Comparison of ENCODE assay signal across 34 cellular contexts in genomic region chr18:45528712-45529336, GRCh38.
"Had no signal": no experiment of that assay in that cellular context is flagged by ENCODE, and none has a peak within 500 bp of the region (broad histone marks: within the 10 kb centered on the region; RNA-seq: fewer than 3 reads in every experiment).

No MANE protein-coding gene starts in this region.

- DNase-seq: activated CD4-positive, alpha-beta memory T cell treated with anti-CD3 and anti-CD28 coated beads for 36 hours; activated CD4-positive, alpha-beta T cell treated with anti-CD3 and anti-CD28 coated beads for 48 hours; activated CD8-positive, alpha-beta memory T cell treated with anti-CD3 and anti-CD28 coated beads, Interleukin-2, amount 50 U/mL, for 48 hours; activated gamma-delta T cell; activated naive CD4-positive, alpha-beta T cell treated with anti-CD3 and anti-CD28 coated beads, Interleukin-2, amount 10 ng/mL, durations not matched to agents 7 days and 5 days; activated naive CD8-positive, alpha-beta T cell treated with anti-CD3 and anti-CD28 coated beads, Interleukin-2, amount 10 ng/mL, durations not matched to agents 7 days and 5 days; activated T-cell treated with anti-CD3 and anti-CD28 coated beads, Interleukin-2, amount 50 U/mL, for 24 hours; caudate nucleus; endodermal cell; foreskin fibroblast; heart left ventricle; hypothalamus; immature natural killer cell; kidney; left colon; mammary epithelial cell; naive B cell; ovary; retina; sigmoid colon; small intestine; stimulated activated CD4-positive, alpha-beta T cell treated with anti-CD3 and anti-CD28 coated beads, Interleukin-4, amount 100 ng/mL, for 24 hours; trophoblast cell; uterus; WERI-Rb-1 had no signal

- H3K4me1 Mint-ChIP-seq: activated naive CD4-positive, alpha-beta T cell treated with anti-CD3 and anti-CD28 coated beads, Interleukin-2, amount 10 ng/mL, durations not matched to agents 7 days and 5 days; activated naive CD8-positive, alpha-beta T cell treated with anti-CD3 and anti-CD28 coated beads, Interleukin-2, amount 10 ng/mL, durations not matched to agents 7 days and 5 days; immature natural killer cell; naive B cell; stimulated activated effector memory CD8-positive, alpha-beta T cell treated with anti-CD3 and anti-CD28 coated beads, Interleukin-12 subunit alpha, Interleukin-12 subunit beta, amount 100 ng/mL, for 72 hours had no signal

- H3K9me3 ChIP-seq: ascending aorta, ovary, sigmoid colon, thoracic aorta, uterus had no signal

- H3K4me3 ChIP-seq: ascending aorta, heart left ventricle, ovary, sigmoid colon, thoracic aorta, uterus had no signal

- H3K27me3 Mint-ChIP-seq: activated naive CD4-positive, alpha-beta T cell treated with anti-CD3 and anti-CD28 coated beads, Interleukin-2, amount 10 ng/mL, durations not matched to agents 7 days and 5 days; progenitor cell of endocrine pancreas had no signal

- H3K27ac ChIP-seq: ascending aorta, heart left ventricle, ovary, sigmoid colon, thoracic aorta, uterus, WERI-Rb-1 had no signal

- H3K36me3 ChIP-seq: ascending aorta, heart left ventricle, ovary, sigmoid colon, thoracic aorta, uterus, WERI-Rb-1 had no signal

- H3K27ac Mint-ChIP-seq: activated CD4-positive, alpha-beta memory T cell treated with anti-CD3 and anti-CD28 coated beads for 36 hours; activated naive CD4-positive, alpha-beta T cell treated with anti-CD3 and anti-CD28 coated beads, Interleukin-2, amount 10 ng/mL, durations not matched to agents 7 days and 5 days; activated naive CD8-positive, alpha-beta T cell treated with anti-CD3 and anti-CD28 coated beads, Interleukin-2, amount 10 ng/mL, durations not matched to agents 7 days and 5 days; activated T-cell treated with anti-CD3 and anti-CD28 coated beads, Interleukin-2, amount 50 U/mL, for 24 hours; brain; endodermal cell; immature natural killer cell; progenitor cell of endocrine pancreas; stimulated activated effector memory CD8-positive, alpha-beta T cell treated with anti-CD3 and anti-CD28 coated beads, Interleukin-12 subunit alpha, Interleukin-12 subunit beta, amount 100 ng/mL, for 72 hours; stimulated activated naive CD8-positive, alpha-beta T cell treated with anti-CD3 and anti-CD28 coated beads, Interleukin-15, Interleukin-2, amounts not matched to agents 100 ng/mL and 50 ng/mL, for 24 hours had no signal

- H3K4me1 ChIP-seq: uterus had no signal

- H3K4me3 Mint-ChIP-seq: activated CD4-positive, alpha-beta memory T cell treated with anti-CD3 and anti-CD28 coated beads for 36 hours; activated naive CD4-positive, alpha-beta T cell treated with anti-CD3 and anti-CD28 coated beads, Interleukin-2, amount 10 ng/mL, durations not matched to agents 7 days and 5 days; activated naive CD8-positive, alpha-beta T cell treated with anti-CD3 and anti-CD28 coated beads, Interleukin-2, amount 10 ng/mL, durations not matched to agents 7 days and 5 days; activated T-cell treated with anti-CD3 and anti-CD28 coated beads, Interleukin-2, amount 50 U/mL, for 24 hours; brain; endodermal cell; immature natural killer cell; mesothelial cell of epicardium; naive B cell; stimulated activated effector memory CD8-positive, alpha-beta T cell treated with anti-CD3 and anti-CD28 coated beads, Interleukin-12 subunit alpha, Interleukin-12 subunit beta, amount 100 ng/mL, for 72 hours; stimulated activated naive CD8-positive, alpha-beta T cell treated with anti-CD3 and anti-CD28 coated beads, Interleukin-15, Interleukin-2, amounts not matched to agents 100 ng/mL and 50 ng/mL, for 24 hours had no signal

- H3K36me3 Mint-ChIP-seq: activated CD4-positive, alpha-beta memory T cell treated with anti-CD3 and anti-CD28 coated beads for 36 hours; activated naive CD4-positive, alpha-beta T cell treated with anti-CD3 and anti-CD28 coated beads, Interleukin-2, amount 10 ng/mL, durations not matched to agents 7 days and 5 days; activated naive CD8-positive, alpha-beta T cell treated with anti-CD3 and anti-CD28 coated beads, Interleukin-2, amount 10 ng/mL, durations not matched to agents 7 days and 5 days; brain; stimulated activated effector memory CD8-positive, alpha-beta T cell treated with anti-CD3 and anti-CD28 coated beads, Interleukin-12 subunit alpha, Interleukin-12 subunit beta, amount 100 ng/mL, for 72 hours had no signal

- ATAC-seq: activated CD4-positive, CD25-positive, alpha-beta regulatory T cell treated with anti-CD3 and anti-CD28 coated beads, Interleukin-2, amount 50 U/mL, for 24 hours; esophagus mucosa; heart left ventricle; left colon; stimulated activated effector memory CD8-positive, alpha-beta T cell treated with anti-CD3 and anti-CD28 coated beads, Interleukin-12 subunit alpha, Interleukin-12 subunit beta, amount 100 ng/mL, for 72 hours had no signal

- H3K27me3 ChIP-seq: ascending aorta, heart left ventricle, ovary, sigmoid colon, uterus had no signal
